24 cellular contexts compared by ENCODE assay signal in genomic region chr7:6425948-6426347, GRCh38. TPM values are rescaled to one million over a fixed set of nuclear protein-coding genes. Genes with fewer than 3 reads are reported as not detected.
DNase-seq lines count a peak whose midpoint lies in the region; ATAC-seq, FAIRE-seq and TF ChIP-seq lines count a peak whose summit lies in the region.
"Had no signal": no experiment of that assay in that cellular context is flagged by ENCODE, and none has a peak within 500 bp of the region (broad histone marks: within the 10 kb centered on the region; RNA-seq: fewer than 3 reads in every experiment).

No MANE protein-coding gene starts in this region.

- TF ChIP-seq CTCF in dorsolateral prefrontal cortex (IDR thresholded peaks at IDR 0.05 in 54 of 56, conservative IDR thresholded peaks at IDR 0.05 in 2 of 56; ENCODE audit: low read depth in 1 of 56, partially characterized antibody in 56 of 56) (no peak), osteoblast (IDR thresholded peaks at IDR 0.05; ENCODE audit: extremely low read depth, low read depth, low read length) (no peak), type B pancreatic cell (conservative IDR thresholded peaks at IDR 0.05) (no peak)

- H3K27ac ChIP-seq in dorsolateral prefrontal cortex, result peak overlapping the region in 48 of 59 donors; percentile 2 to 87 (median 66)
- H3K27ac ChIP-seq in osteoblast (ENCODE audit: low read depth, low read length), result no peak overlapping the region
- H3K27ac ChIP-seq: PC-9 had no signal

- no peaks in the 10 kb centered on the region for H3K9me3 Mint-ChIP-seq in type B pancreatic cell
- H3K9me3 Mint-ChIP-seq: CD8-positive, alpha-beta memory T cell had no signal

- intact Hi-C loops in dorsolateral prefrontal cortex (cut with DNase I), result no loop called here

- H3K27ac Mint-ChIP-seq in type B pancreatic cell, result no peak overlapping the region

- H3K36me3 ChIP-seq in osteoblast (ENCODE audit: insufficient read depth, low read length), result peaks cover 68% of the 10 kb centered on the region

- H3K4me3 ChIP-seq in dorsolateral prefrontal cortex (no peak overlapping the region), osteoblast (ENCODE audit: insufficient read depth, low read length) (no peak overlapping the region)
- H3K4me3 ChIP-seq: MG63, PC-9 had no signal

- H3K27me3 ChIP-seq in dorsolateral prefrontal cortex (no peaks in the 10 kb centered on the region), osteoblast (ENCODE audit: insufficient read depth, low read length) (no peaks in the 10 kb centered on the region)
- H3K27me3 ChIP-seq: MG63 had no signal

- DNase-seq in HTR-8/SVneo (ENCODE audit: insufficient read length, low spot score) (no peak), dorsolateral prefrontal cortex (peak in 2 of 10 donors; percentile 27 to 48), osteoblast (ENCODE audit: insufficient read length, low spot score, missing footprints) (peak; percentile 39), type B pancreatic cell (ENCODE audit: extremely low spot score, unreplicated experiment) (no peak)
- DNase-seq in effector CD4-positive, alpha-beta T cell, result no peak
- DNase-seq in activated CD4-positive, alpha-beta T cell treated with anti-CD3 and anti-CD28 coated beads, Interleukin-2, amount 50 U/mL, for 4 hours, result no peak
- DNase-seq: Calu3; CD8-positive, alpha-beta memory T cell; DMS153; Kasumi-1; MG63; NCI-H1048; NCI-H1417 treated with DMSO at 0.1 percent for 48 hours; NCI-H187; NCI-H446; NCI-H526 treated with DMSO at 0.1 percent for 48 hours; PC-9; RPMI8226; SHP77 had no signal

- no peak overlapping the region for H3K4me2 ChIP-seq in osteoblast (ENCODE audit: insufficient read depth, low read length)
- H3K4me2 ChIP-seq: PC-9 had no signal

- no peak overlapping the region for H2AFZ ChIP-seq in osteoblast (ENCODE audit: low read length)
- H2AFZ ChIP-seq: PC-9 had no signal

- FAIRE-seq in HTR-8/SVneo (lab: Jason Lieb, UNC), result peak; percentile 36
- FAIRE-seq: G401.6, GM12892, GM18507, GM19239 had no signal

- H3K27me3 Mint-ChIP-seq in type B pancreatic cell, result no peaks in the 10 kb centered on the region
- H3K27me3 Mint-ChIP-seq: CD8-positive, alpha-beta memory T cell had no signal

- no peaks in the 10 kb centered on the region for H3K4me1 Mint-ChIP-seq in type B pancreatic cell (ENCODE audit: unreplicated experiment)

- H3K36me3 Mint-ChIP-seq in type B pancreatic cell, result peaks cover 15% of the 10 kb centered on the region

- no peaks in the 10 kb centered on the region for H3K9me3 ChIP-seq in osteoblast (ENCODE audit: low read depth, low read length)
- H3K9me3 ChIP-seq: MG63 had no signal

- H3K4me1 ChIP-seq in osteoblast (ENCODE audit: insufficient read depth, low read length), result peaks cover 4% of the 10 kb centered on the region

- no peak overlapping the region for H3K4me3 Mint-ChIP-seq in type B pancreatic cell
- H3K4me3 Mint-ChIP-seq: CD8-positive, alpha-beta memory T cell had no signal

- ATAC-seq in GM18498 (IDR thresholded peaks at IDR 0.05; ENCODE audit: unreplicated experiment), result no peak

- H3K79me2 ChIP-seq in osteoblast (ENCODE audit: insufficient read depth, low read length), result peaks cover 14% of the 10 kb centered on the region

- H4K20me1 ChIP-seq in osteoblast (ENCODE audit: insufficient read depth, low read length), result no peaks in the 10 kb centered on the region

RNA-seq across cellular contexts. Expression of gene DAGLB, which starts 21.8 kb away (rescaled TPM):
- total RNA-seq in dorsolateral prefrontal cortex (10 to 100 TPM; 29.3 to 64.4 (median 44.3) TPM), osteoblast (17.1 and 17.4 TPM in 2 replicates), type B pancreatic cell (ENCODE audit: low replicate concordance) (21.2 and 27.0 TPM in 2 replicates)

RNA-seq across cellular contexts. Expression of gene RAC1, which starts 51.6 kb away (rescaled TPM):
- total RNA-seq in dorsolateral prefrontal cortex (100 to 1,000 TPM; 189 to 309 (median 248) TPM), osteoblast (55.4 and 55.7 TPM in 2 replicates), type B pancreatic cell (ENCODE audit: low replicate concordance) (204 and 253 TPM in 2 replicates)

RNA-seq across cellular contexts. Expression of gene KDELR2, which starts 58.0 kb away (rescaled TPM):
- 10 to 100 TPM; 28.2 to 58.5 (median 38.6) TPM for total RNA-seq in dorsolateral prefrontal cortex
- 218 and 245 TPM in 2 replicates for total RNA-seq in osteoblast
- 147 and 227 TPM in 2 replicates for total RNA-seq in type B pancreatic cell (ENCODE audit: low replicate concordance)
